In the genomic region with DNA sequence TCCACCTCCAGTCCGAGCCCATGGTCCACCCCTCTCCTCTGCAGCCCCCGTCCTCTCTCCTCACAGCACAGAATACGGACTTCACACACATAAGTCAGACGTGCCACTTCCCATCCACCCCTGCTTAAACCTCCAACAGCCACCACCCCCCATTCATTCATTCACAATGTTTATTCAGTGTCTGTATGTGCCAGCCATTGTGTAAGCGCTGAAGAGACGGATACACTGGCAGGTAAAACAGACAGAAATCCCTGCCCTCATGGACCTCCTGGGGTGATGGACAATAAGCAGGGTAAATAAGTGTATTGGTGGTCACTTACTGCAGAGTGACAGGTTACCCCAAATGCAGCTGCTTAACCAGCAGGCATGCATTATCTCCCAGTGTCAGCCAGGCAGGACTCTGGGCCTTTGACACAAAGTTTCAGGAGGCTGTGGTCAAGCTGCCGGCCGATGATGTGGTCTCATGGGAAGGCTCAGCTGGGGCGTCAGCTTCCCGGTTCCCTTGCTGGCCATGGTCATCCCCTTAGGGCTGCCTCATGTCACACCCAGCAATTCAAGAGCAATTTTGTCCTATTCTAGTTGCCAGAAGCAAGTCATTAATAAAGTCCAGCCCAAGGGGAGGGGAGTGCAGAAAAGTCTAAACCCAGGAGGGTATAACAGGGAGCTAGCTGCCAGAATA, we compare ENCODE assay signal across 17 cellular contexts. TPM values are rescaled to one million over a fixed set of nuclear protein-coding genes. Genes with fewer than 3 reads are reported as not detected.
DNase-seq lines count a peak whose midpoint lies in the region; ATAC-seq and TF ChIP-seq lines count a peak whose summit lies in the region.
"Had no signal": no experiment of that assay in that cellular context is flagged by ENCODE, and none has a peak within 500 bp of the region (broad histone marks: within the 10 kb centered on the region; RNA-seq: fewer than 3 reads in every experiment).

No MANE protein-coding gene starts in this region.

- H3K36me3 ChIP-seq in HEK293 (ENCODE audit: control insufficient read depth in 2 of 2, insufficient read depth in 1 of 2, low read length in 2 of 2) (peaks cover 0 to 18% of the 10 kb centered on the region in 2 experiments; a peak in 1 of 3 replicates), neural progenitor cell (no peaks in the 10 kb centered on the region)

- no peak overlapping the region for H2AFZ ChIP-seq in neural progenitor cell (replicated peaks)

- no peaks in the 10 kb centered on the region for H3K27me3 Mint-ChIP-seq in activated naive CD4-positive, alpha-beta T cell treated with anti-CD3 and anti-CD28 coated beads, Interleukin-2, amount 50 U/mL, for 24 hours
- H3K27me3 Mint-ChIP-seq in activated naive CD4-positive, alpha-beta T cell treated with anti-CD3 and anti-CD28 coated beads for 36 hours (ENCODE audit: low read depth), result peaks cover 6% of the 10 kb centered on the region
- peaks cover 34% of the 10 kb centered on the region for H3K27me3 Mint-ChIP-seq in activated T-helper 1 cell treated with anti-CD3 and anti-CD28 coated beads, Interleukin-12 subunit alpha, Interleukin-12 subunit beta, Interleukin-2, Interleukin-4 antibody, amounts not matched to agents 30 ng/mL and 10 ng/mL and 1 ng/mL, durations not matched to agents 14 hours and 24 hours and 36 hours (ENCODE audit: insufficient read depth)
- peaks cover 11% of the 10 kb centered on the region for H3K27me3 Mint-ChIP-seq in neural progenitor cell (ENCODE audit: insufficient read depth, low read depth)

- peak overlapping the region; percentile 81 for H3K27ac Mint-ChIP-seq in activated naive CD4-positive, alpha-beta T cell treated with anti-CD3 and anti-CD28 coated beads, Interleukin-2, amount 50 U/mL, for 24 hours
- H3K27ac Mint-ChIP-seq in activated naive CD4-positive, alpha-beta T cell treated with anti-CD3 and anti-CD28 coated beads for 36 hours, result no peak overlapping the region
- H3K27ac Mint-ChIP-seq in activated T-helper 1 cell treated with anti-CD3 and anti-CD28 coated beads, Interleukin-12 subunit alpha, Interleukin-12 subunit beta, Interleukin-2, Interleukin-4 antibody, amounts not matched to agents 30 ng/mL and 10 ng/mL and 1 ng/mL, durations not matched to agents 14 hours and 24 hours and 36 hours, result peak overlapping the region; percentile 57
- H3K27ac Mint-ChIP-seq in neural progenitor cell, result no peak overlapping the region

- H3K4me3 ChIP-seq in HEK293 (ENCODE audit: low read depth, low read length), result no peak overlapping the region
- no peak overlapping the region for H3K4me3 ChIP-seq in neural progenitor cell
- H3K4me3 ChIP-seq: upper lobe of left lung had no signal

- CTCF ChIA-PET in activated naive CD4-positive, alpha-beta T cell treated with anti-CD3 and anti-CD28 coated beads for 36 hours (lab: Charles Lee), result interaction anchor here (1.7 kb wide), 1 partner anchor 45 kb away, joined by 6 read pairs; no protein-coding TSS in a partner anchor
- CTCF ChIA-PET in HEK293 (lab: Yijun Ruan, JAX), result interaction anchor here (0.7 to 3.5 kb wide), 5 partner anchors 40 to 246 kb away, joined by 3 to 12 read pairs (median 4); no protein-coding TSS in a partner anchor

- intact Hi-C loops in activated naive CD4-positive, alpha-beta T cell treated with anti-CD3 and anti-CD28 coated beads for 36 hours (cut with micrococcal nuclease), result loop anchor here (5.0 kb wide), 1 partner anchor 88 kb away; no protein-coding TSS in a partner anchor
- intact Hi-C loops in activated T-helper 1 cell treated with anti-CD3 and anti-CD28 coated beads, Interleukin-12 subunit alpha, Interleukin-12 subunit beta, Interleukin-2, Interleukin-4 antibody, amounts not matched to agents 30 ng/mL and 10 ng/mL and 1 ng/mL, durations not matched to agents 14 hours and 24 hours and 36 hours (cut with micrococcal nuclease), result loop anchor here (5.0 kb wide), 1 partner anchor 88 kb away; no protein-coding TSS in a partner anchor

- H3K9me3 Mint-ChIP-seq in activated naive CD4-positive, alpha-beta T cell treated with anti-CD3 and anti-CD28 coated beads, Interleukin-2, amount 50 U/mL, for 24 hours, result no peaks in the 10 kb centered on the region
- no peaks in the 10 kb centered on the region for H3K9me3 Mint-ChIP-seq in activated naive CD4-positive, alpha-beta T cell treated with anti-CD3 and anti-CD28 coated beads for 36 hours
- H3K9me3 Mint-ChIP-seq in activated T-helper 1 cell treated with anti-CD3 and anti-CD28 coated beads, Interleukin-12 subunit alpha, Interleukin-12 subunit beta, Interleukin-2, Interleukin-4 antibody, amounts not matched to agents 30 ng/mL and 10 ng/mL and 1 ng/mL, durations not matched to agents 14 hours and 24 hours and 36 hours, result no peaks in the 10 kb centered on the region
- H3K9me3 Mint-ChIP-seq in neural progenitor cell, result peaks cover 3% of the 10 kb centered on the region

- peak overlapping the region; percentile 75 for H3K4me3 Mint-ChIP-seq in activated naive CD4-positive, alpha-beta T cell treated with anti-CD3 and anti-CD28 coated beads, Interleukin-2, amount 50 U/mL, for 24 hours
- no peak overlapping the region for H3K4me3 Mint-ChIP-seq in activated naive CD4-positive, alpha-beta T cell treated with anti-CD3 and anti-CD28 coated beads for 36 hours
- peak overlapping the region; percentile 42 for H3K4me3 Mint-ChIP-seq in activated T-helper 1 cell treated with anti-CD3 and anti-CD28 coated beads, Interleukin-12 subunit alpha, Interleukin-12 subunit beta, Interleukin-2, Interleukin-4 antibody, amounts not matched to agents 30 ng/mL and 10 ng/mL and 1 ng/mL, durations not matched to agents 14 hours and 24 hours and 36 hours
- peak overlapping the region; percentile 80 for H3K4me3 Mint-ChIP-seq in neural progenitor cell

- TF ChIP-seq CTCF in HEK293 (tag by site-specific recombination; IDR thresholded peaks at IDR 0.05) (no peak), neural progenitor cell (IDR thresholded peaks at IDR 0.05) (no peak)

- H3K27ac ChIP-seq in HEK293 (ENCODE audit: extremely low read depth, low read depth, low read length), result no peak overlapping the region
- H3K27ac ChIP-seq in neural progenitor cell, result no peak overlapping the region

- no peaks in the 10 kb centered on the region for H3K9me3 ChIP-seq in HEK293 (ENCODE audit: control insufficient read depth, insufficient read depth, low read depth, low read length)
- no peaks in the 10 kb centered on the region for H3K9me3 ChIP-seq in neural progenitor cell (ENCODE audit: low read depth)
- H3K9me3 ChIP-seq: upper lobe of left lung had no signal

- peaks cover 10% of the 10 kb centered on the region for H3K79me2 ChIP-seq in neural progenitor cell (ENCODE audit: low read depth)

- ATAC-seq in GM21360 (IDR thresholded peaks at IDR 0.05; ENCODE audit: unreplicated experiment), result no peak

- peaks cover 8% of the 10 kb centered on the region for H4K20me1 ChIP-seq in neural progenitor cell (ENCODE audit: low read depth)

- peaks cover 23% of the 10 kb centered on the region for H3K27me3 ChIP-seq in neural progenitor cell

- POLR2A ChIA-PET in HEK293 (lab: Yijun Ruan, JAX), result no interaction called here

- H3K4me1 Mint-ChIP-seq in activated naive CD4-positive, alpha-beta T cell treated with anti-CD3 and anti-CD28 coated beads, Interleukin-2, amount 50 U/mL, for 24 hours, result peaks cover 17% of the 10 kb centered on the region
- peaks cover 12% of the 10 kb centered on the region for H3K4me1 Mint-ChIP-seq in activated naive CD4-positive, alpha-beta T cell treated with anti-CD3 and anti-CD28 coated beads for 36 hours (ENCODE audit: low read depth)
- H3K4me1 Mint-ChIP-seq in activated T-helper 1 cell treated with anti-CD3 and anti-CD28 coated beads, Interleukin-12 subunit alpha, Interleukin-12 subunit beta, Interleukin-2, Interleukin-4 antibody, amounts not matched to agents 30 ng/mL and 10 ng/mL and 1 ng/mL, durations not matched to agents 14 hours and 24 hours and 36 hours (ENCODE audit: low read depth), result peaks cover 20% of the 10 kb centered on the region
- H3K4me1 Mint-ChIP-seq in neural progenitor cell, result peaks cover 11% of the 10 kb centered on the region

- H3K9ac ChIP-seq in neural progenitor cell, result no peak overlapping the region

- H3K4me2 ChIP-seq in neural progenitor cell, result no peak overlapping the region

- no peaks in the 10 kb centered on the region for H3K4me1 ChIP-seq in HEK293 (ENCODE audit: control insufficient read depth, insufficient read depth, low read length)
- H3K4me1 ChIP-seq in neural progenitor cell, result peaks cover 8% of the 10 kb centered on the region

- no peak for DNase-seq in activated naive CD4-positive, alpha-beta T cell treated with anti-CD3 and anti-CD28 coated beads for 36 hours
- DNase-seq in activated T-helper 1 cell treated with anti-CD3 and anti-CD28 coated beads, Interleukin-12 subunit alpha, Interleukin-12 subunit beta, Interleukin-2, Interleukin-4 antibody, amounts not matched to agents 30 ng/mL and 10 ng/mL and 1 ng/mL, durations not matched to agents 14 hours and 24 hours and 36 hours (ENCODE audit: low spot score), result no peak
- DNase-seq in neural progenitor cell (ENCODE audit: low spot score) (no peak), inferior parietal cortex (ENCODE audit: extremely low spot score) (no peak), SW480 (ENCODE audit: low spot score) (no peak)
- DNase-seq: activated CD4-positive, alpha-beta T cell treated with anti-CD3 and anti-CD28 coated beads, Interleukin-2, amount 50 U/mL, for 4 hours; activated naive CD4-positive, alpha-beta T cell treated with anti-CD3 and anti-CD28 coated beads, Interleukin-2, amount 50 U/mL, for 16 hours; central memory CD4-positive, alpha-beta T cell; islet precursor cell; NCI-H1105; NCI-H526; RPMI8226; upper lobe of left lung had no signal

- peaks cover 20% of the 10 kb centered on the region for H3F3A ChIP-seq in neural progenitor cell (ENCODE audit: low read depth)

- no peaks in the 10 kb centered on the region for H3K36me3 Mint-ChIP-seq in activated naive CD4-positive, alpha-beta T cell treated with anti-CD3 and anti-CD28 coated beads, Interleukin-2, amount 50 U/mL, for 24 hours
- H3K36me3 Mint-ChIP-seq in activated naive CD4-positive, alpha-beta T cell treated with anti-CD3 and anti-CD28 coated beads for 36 hours (ENCODE audit: low read depth), result peaks cover 9% of the 10 kb centered on the region
- H3K36me3 Mint-ChIP-seq in activated T-helper 1 cell treated with anti-CD3 and anti-CD28 coated beads, Interleukin-12 subunit alpha, Interleukin-12 subunit beta, Interleukin-2, Interleukin-4 antibody, amounts not matched to agents 30 ng/mL and 10 ng/mL and 1 ng/mL, durations not matched to agents 14 hours and 24 hours and 36 hours (ENCODE audit: low read depth), result no peaks in the 10 kb centered on the region
- no peaks in the 10 kb centered on the region for H3K36me3 Mint-ChIP-seq in neural progenitor cell

RNA-seq across cellular contexts. Expression of gene PAXX, which starts 1.9 kb away (rescaled TPM):
- total RNA-seq in activated naive CD4-positive, alpha-beta T cell treated with anti-CD3 and anti-CD28 coated beads for 36 hours, result 10 to 100 TPM; 75.9 to 76.8 TPM
- total RNA-seq in activated T-helper 1 cell treated with anti-CD3 and anti-CD28 coated beads, Interleukin-12 subunit alpha, Interleukin-12 subunit beta, Interleukin-2, Interleukin-4 antibody, amounts not matched to agents 30 ng/mL and 10 ng/mL and 1 ng/mL, durations not matched to agents 14 hours and 24 hours and 36 hours, result 79.4 and 84.5 TPM in 2 replicates
- total RNA-seq in neural progenitor cell (ENCODE audit: low replicate concordance), result 31.5 and 79.6 TPM in 2 replicates

RNA-seq across cellular contexts. Expression of gene CLIC3, which starts 6.0 kb away (rescaled TPM):
- total RNA-seq in activated naive CD4-positive, alpha-beta T cell treated with anti-CD3 and anti-CD28 coated beads for 36 hours, result not detected
- not detected in 2 replicates for total RNA-seq in activated T-helper 1 cell treated with anti-CD3 and anti-CD28 coated beads, Interleukin-12 subunit alpha, Interleukin-12 subunit beta, Interleukin-2, Interleukin-4 antibody, amounts not matched to agents 30 ng/mL and 10 ng/mL and 1 ng/mL, durations not matched to agents 14 hours and 24 hours and 36 hours
- not detected in 2 replicates for total RNA-seq in neural progenitor cell (ENCODE audit: low replicate concordance)

RNA-seq across cellular contexts. Expression of gene LCNL1, which starts 7.6 kb away (rescaled TPM):
- not detected for total RNA-seq in activated naive CD4-positive, alpha-beta T cell treated with anti-CD3 and anti-CD28 coated beads for 36 hours
- not detected in 2 replicates for total RNA-seq in activated T-helper 1 cell treated with anti-CD3 and anti-CD28 coated beads, Interleukin-12 subunit alpha, Interleukin-12 subunit beta, Interleukin-2, Interleukin-4 antibody, amounts not matched to agents 30 ng/mL and 10 ng/mL and 1 ng/mL, durations not matched to agents 14 hours and 24 hours and 36 hours
- 0.09 TPM in 1 of 2 replicates, not detected in the other for total RNA-seq in neural progenitor cell (ENCODE audit: low replicate concordance)
- total RNA-seq: pulmonary artery endothelial cell had no signal

RNA-seq across cellular contexts. Expression of gene PTGDS, which starts 13.1 kb away (rescaled TPM):
- not detected for total RNA-seq in activated naive CD4-positive, alpha-beta T cell treated with anti-CD3 and anti-CD28 coated beads for 36 hours
- total RNA-seq in activated T-helper 1 cell treated with anti-CD3 and anti-CD28 coated beads, Interleukin-12 subunit alpha, Interleukin-12 subunit beta, Interleukin-2, Interleukin-4 antibody, amounts not matched to agents 30 ng/mL and 10 ng/mL and 1 ng/mL, durations not matched to agents 14 hours and 24 hours and 36 hours, result 0.36 TPM in 1 of 2 replicates, not detected in the other
- total RNA-seq in neural progenitor cell (ENCODE audit: low replicate concordance), result not detected in 2 replicates
- total RNA-seq: pulmonary artery endothelial cell had no signal

RNA-seq across cellular contexts. Expression of gene ABCA2, which starts 37.7 kb away (rescaled TPM):
- total RNA-seq in activated naive CD4-positive, alpha-beta T cell treated with anti-CD3 and anti-CD28 coated beads for 36 hours, result 1 to 10 TPM; 4.1 to 4.7 TPM
- total RNA-seq in activated T-helper 1 cell treated with anti-CD3 and anti-CD28 coated beads, Interleukin-12 subunit alpha, Interleukin-12 subunit beta, Interleukin-2, Interleukin-4 antibody, amounts not matched to agents 30 ng/mL and 10 ng/mL and 1 ng/mL, durations not matched to agents 14 hours and 24 hours and 36 hours, result 25.7 and 26.9 TPM in 2 replicates
- 2.7 and 19.7 TPM in 2 replicates for total RNA-seq in neural progenitor cell (ENCODE audit: low replicate concordance)

Comparison
In these comparisons a context has a peak if more than half of its experiments do, and no peak if none do; other contexts are left out.
1. H3K27ac Mint-ChIP-seq: peak in activated naive CD4-positive, alpha-beta T cell treated with anti-CD3 and anti-CD28 coated beads, Interleukin-2, amount 50 U/mL, for 24 hours (single experiment) and activated T-helper 1 cell treated with anti-CD3 and anti-CD28 coated beads, Interleukin-12 subunit alpha, Interleukin-12 subunit beta, Interleukin-2, Interleukin-4 antibody, amounts not matched to agents 30 ng/mL and 10 ng/mL and 1 ng/mL, durations not matched to agents 14 hours and 24 hours and 36 hours (single experiment); none in activated naive CD4-positive, alpha-beta T cell treated with anti-CD3 and anti-CD28 coated beads for 36 hours (single experiment) and neural progenitor cell (single experiment).